ENCODE assay signal across 14 cellular contexts in genomic region chr3:115581347-115582135, GRCh38. TPM values are rescaled to one million over a fixed set of nuclear protein-coding genes. Genes with fewer than 3 reads are reported as not detected.
A peak's percentile ranks its signal among the peaks of the same experiment; 100 is the strongest.
DNase-seq lines count a peak whose midpoint lies in the region; ATAC-seq and TF ChIP-seq lines count a peak whose summit lies in the region.
"Had no signal": no experiment of that assay in that cellular context is flagged by ENCODE, and none has a peak within 500 bp of the region (broad histone marks: within the 10 kb centered on the region; RNA-seq: fewer than 3 reads in every experiment).

No MANE protein-coding gene starts in this region.

- WGBS in IMR-90 (ENCODE audit: extremely low coverage in 2 of 2, insufficient read length in 1 of 2), 2 experiments, result no CpG with 5 or more reads among the region's 8 CpGs
- 84% methylated on average over 6 of the region's 8 CpGs for WGBS in mesenchymal stem cell

- H2BK15ac ChIP-seq in IMR-90 (ENCODE audit: low read depth, low read length) (no peak overlapping the region), mesenchymal stem cell (ENCODE audit: low read depth, poor library complexity, severe bottlenecking) (no peak overlapping the region)

- H2AFZ ChIP-seq in IMR-90 (replicated peaks; ENCODE audit: low read length, poor library complexity), result peak overlapping the region; percentile 3
- no peak overlapping the region for H2AFZ ChIP-seq in mesenchymal stem cell (ENCODE audit: low read depth, low read length)

- no peak overlapping the region for H2BK12ac ChIP-seq in mesenchymal stem cell (ENCODE audit: low read length in 2 of 2)

- H4K8ac ChIP-seq in IMR-90 (ENCODE audit: low read depth in 2 of 2, low read length in 2 of 2) (no peak overlapping the region), mesenchymal stem cell (ENCODE audit: low read length) (no peak overlapping the region)

- TF ChIP-seq CTCF in IMR-90 (conservative IDR thresholded peaks at IDR 0.05; ENCODE audit: low read depth, low read length) (no peak), astrocyte of the spinal cord (IDR thresholded peaks at IDR 0.05; ENCODE audit: low read depth, low read length) (no peak)

- TF ChIP-seq POLR2A in IMR-90 (IDR thresholded peaks at IDR 0.05; ENCODE audit: low read depth, low read length), result no peak

- in situ Hi-C loops in IMR-90 (cut with MboI; ENCODE audit: low sequenced_read_pairs), result no loop called here
- in situ Hi-C loops in astrocyte of the spinal cord (cut with HindIII; ENCODE audit: low sequenced_read_pairs), result no loop called here

- no peaks in the 10 kb centered on the region for H3K9me3 ChIP-seq in IMR-90 (ENCODE audit: control insufficient read depth, insufficient read depth, low read length)
- no peaks in the 10 kb centered on the region for H3K9me3 ChIP-seq in mesenchymal stem cell (ENCODE audit: control insufficient read depth, low read length)
- H3K9me3 ChIP-seq: right lobe of liver, tibial nerve had no signal

- H2BK120ac ChIP-seq in IMR-90 (ENCODE audit: low read depth, low read length) (no peak overlapping the region), mesenchymal stem cell (ENCODE audit: low read depth, low read length) (no peak overlapping the region)

- no peak for ATAC-seq in IMR-90 (ENCODE audit: low read depth)
- no peak for ATAC-seq in HG03097 (IDR thresholded peaks at IDR 0.05; ENCODE audit: low FRiP score, unreplicated experiment)
- ATAC-seq: right lobe of liver had no signal

- dilution Hi-C loops in IMR-90 (cut with HindIII; ENCODE audit: low sequenced_read_pairs, unreplicated experiment), result no loop called here

- H2BK5ac ChIP-seq in IMR-90 (ENCODE audit: low read depth, low read length, poor library complexity, severe bottlenecking), result no peak overlapping the region
- H2BK5ac ChIP-seq in mesenchymal stem cell (ENCODE audit: low read depth, low read length, poor library complexity, severe bottlenecking), result no peak overlapping the region

- H3K9ac ChIP-seq in IMR-90 (ENCODE audit: low read depth, low read length), result no peak overlapping the region
- no peak overlapping the region for H3K9ac ChIP-seq in mesenchymal stem cell (ENCODE audit: low read length)

- no peak for TF ChIP-seq RAD21 in IMR-90 (IDR thresholded peaks at IDR 0.05; ENCODE audit: low read length)

- BruUV-seq in IMR-90 (replicated peaks; lab: Mats Ljungman, UMichigan), result no TSS peak

- H3K4me3 ChIP-seq in IMR-90 (ENCODE audit: insufficient read depth, low read depth, low read length) (no peak overlapping the region), astrocyte of the spinal cord (ENCODE audit: low read depth, low read length) (no peak overlapping the region), mesenchymal stem cell (ENCODE audit: insufficient read depth in 1 of 2, low read depth in 1 of 2, low read length in 2 of 2) (no peak overlapping the region)
- H3K4me3 ChIP-seq: right lobe of liver, tibial nerve had no signal

- no peak overlapping the region for H4K5ac ChIP-seq in IMR-90 (ENCODE audit: low read depth, low read length)

- intact Hi-C loops in IMR-90 (cut with micrococcal nuclease), result no loop called here

- H3K14ac ChIP-seq in IMR-90 (replicated peaks; ENCODE audit: low read depth, low read length) (no peak overlapping the region), mesenchymal stem cell (ENCODE audit: low read length in 2 of 2) (no peak overlapping the region)

- H2AK9ac ChIP-seq in IMR-90 (replicated peaks; ENCODE audit: low read depth, low read length, poor library complexity), result no peak overlapping the region

- no peak overlapping the region for H2BK20ac ChIP-seq in IMR-90 (ENCODE audit: low read depth, low read length)

- H3K27ac ChIP-seq in IMR-90 (ENCODE audit: insufficient read depth, low read length), result no peak overlapping the region
- H3K27ac ChIP-seq in mesenchymal stem cell (ENCODE audit: low read length, poor library complexity, severe bottlenecking), result no peak overlapping the region
- H3K27ac ChIP-seq: right lobe of liver, tibial nerve had no signal

- CTCF ChIA-PET in IMR-90 (lab: Yijun Ruan, JAX), result no interaction called here

- H3K79me1 ChIP-seq in IMR-90 (ENCODE audit: low read depth in 1 of 2, low read length in 2 of 2) (no peaks in the 10 kb centered on the region), mesenchymal stem cell (replicated peaks; ENCODE audit: low read length, poor library complexity, severe bottlenecking) (no peaks in the 10 kb centered on the region)

- POLR2A ChIA-PET in IMR-90 (lab: Charles Lee; ENCODE audit: unreplicated experiment), result no interaction called here

- H2AK5ac ChIP-seq in IMR-90 (ENCODE audit: low read depth, low read length) (no peak overlapping the region), mesenchymal stem cell (ENCODE audit: low read length, severe bottlenecking) (no peak overlapping the region)

- no peaks in the 10 kb centered on the region for H4K20me1 ChIP-seq in IMR-90 (ENCODE audit: insufficient read depth, low read length)

- H3K9me1 ChIP-seq in IMR-90 (ENCODE audit: insufficient read depth, low read length), result no peaks in the 10 kb centered on the region

- DNase-seq in EL (peak; percentile 4), IMR-90 (peak; percentile 15), astrocyte of the spinal cord (ENCODE audit: low read depth, low spot score) (peak; percentile 16), mesenchymal stem cell (peak; percentile 36), COR-L47 (lab: John Stamatoyannopoulos, UW) (no peak), SKM-1 (lab: John Stamatoyannopoulos, UW; ENCODE audit: unreplicated experiment) (no peak), NCI-H345 (lab: John Stamatoyannopoulos, UW) (no peak)
- DNase-seq: amniotic stem cell; Calu3; effector CD4-positive, alpha-beta T cell; right lobe of liver had no signal

- no peak overlapping the region for H3K56ac ChIP-seq in IMR-90 (ENCODE audit: extremely low read depth, insufficient read depth, low read length)

- H4K91ac ChIP-seq in IMR-90 (ENCODE audit: insufficient read depth, low read depth, low read length), result no peak overlapping the region
- no peak overlapping the region for H4K91ac ChIP-seq in mesenchymal stem cell (ENCODE audit: low read length)

- H3K23ac ChIP-seq in IMR-90 (ENCODE audit: low read depth, low read length) (no peak overlapping the region), mesenchymal stem cell (ENCODE audit: low read length in 2 of 2) (no peak overlapping the region)

- H3K4me2 ChIP-seq in IMR-90 (ENCODE audit: low read depth, low read length), result no peak overlapping the region
- H3K4me2 ChIP-seq in mesenchymal stem cell (ENCODE audit: low read length, poor library complexity, severe bottlenecking), result no peak overlapping the region

- H3K4ac ChIP-seq in IMR-90 (ENCODE audit: low read depth, low read length) (no peak overlapping the region), mesenchymal stem cell (ENCODE audit: low read depth in 1 of 2, low read length in 2 of 2) (no peak overlapping the region)

- H3K36me3 ChIP-seq in IMR-90 (ENCODE audit: control insufficient read depth, insufficient read depth, low read length) (no peaks in the 10 kb centered on the region), mesenchymal stem cell (ENCODE audit: control insufficient read depth in 1 of 2, insufficient read depth in 2 of 2, low read depth in 1 of 2, low read length in 2 of 2) (no peaks in the 10 kb centered on the region)
- H3K36me3 ChIP-seq: right lobe of liver, tibial nerve had no signal

- H3K18ac ChIP-seq in IMR-90 (ENCODE audit: low read depth, low read length), result no peak overlapping the region
- no peak overlapping the region for H3K18ac ChIP-seq in mesenchymal stem cell (ENCODE audit: low read depth in 1 of 2, low read length in 2 of 2)

- H3K4me1 ChIP-seq in IMR-90 (ENCODE audit: control insufficient read depth, insufficient read depth, low read length) (no peaks in the 10 kb centered on the region), mesenchymal stem cell (ENCODE audit: control insufficient read depth, insufficient read depth, low read depth, low read length) (peaks cover 2% of the 10 kb centered on the region)
- H3K4me1 ChIP-seq: right lobe of liver had no signal

- H3K27me3 ChIP-seq in IMR-90 (ENCODE audit: control insufficient read depth, insufficient read depth, low read length) (no peaks in the 10 kb centered on the region), mesenchymal stem cell (ENCODE audit: control insufficient read depth in 1 of 2, insufficient read depth in 1 of 2, low read length in 2 of 2) (peaks cover 0 to 7% of the 10 kb centered on the region in 2 experiments)
- H3K27me3 ChIP-seq: right lobe of liver, tibial nerve had no signal

TF ChIP-seq in IMR-90, 13 proteins besides CTCF, POLR2A, EP300 and RAD21:
- TF ChIP-seq FOS (IDR thresholded peaks at IDR 0.05; ENCODE audit: low read depth, low read length), result no peak
- no peak for TF ChIP-seq MAZ (IDR thresholded peaks at IDR 0.05; ENCODE audit: borderline replicate concordance, low read depth, low read length)
- no peak for TF ChIP-seq NFE2L2 (IDR thresholded peaks at IDR 0.05; ENCODE audit: low read depth, low read length)

RNA-seq across cellular contexts. Expression of gene GAP43, which starts 41.8 kb away (rescaled TPM):
- total RNA-seq in IMR-90 (2012; rRNA removed), result 0.36 and 0.56 TPM in 2 replicates
- polyA plus RNA-seq in IMR-90 (2012; rRNA removed), result 0.50 and 0.51 TPM in 2 replicates
- 0.18 and 0.34 TPM in 2 replicates for polyA plus RNA-seq in IMR-90 (2012; cell fraction: cytosol; rRNA removed)
- polyA plus RNA-seq in IMR-90 (2012; cell fraction: nucleus; rRNA removed; ENCODE audit: low replicate concordance), result 0.10 and 0.17 TPM in 2 replicates
- polyA plus RNA-seq in mesenchymal stem cell (2013, experiment 1 of 2), result 0.54 TPM
- 0.52 TPM for polyA plus RNA-seq in mesenchymal stem cell (2013, experiment 2 of 2)
- total RNA-seq: Calu3, OCI-LY7, right lobe of liver had no signal

Comparison
In these comparisons a context has a peak if more than half of its experiments do, and no peak if none do; other contexts are left out.
1. DNase-seq: peak in EL (single experiment), IMR-90 (single experiment), astrocyte of the spinal cord (single experiment) and mesenchymal stem cell (single experiment); none in COR-L47 (single experiment), SKM-1 (single experiment) and NCI-H345 (single experiment).